Comparison of ENCODE assay signal across 8 cellular contexts in the genomic region with DNA sequence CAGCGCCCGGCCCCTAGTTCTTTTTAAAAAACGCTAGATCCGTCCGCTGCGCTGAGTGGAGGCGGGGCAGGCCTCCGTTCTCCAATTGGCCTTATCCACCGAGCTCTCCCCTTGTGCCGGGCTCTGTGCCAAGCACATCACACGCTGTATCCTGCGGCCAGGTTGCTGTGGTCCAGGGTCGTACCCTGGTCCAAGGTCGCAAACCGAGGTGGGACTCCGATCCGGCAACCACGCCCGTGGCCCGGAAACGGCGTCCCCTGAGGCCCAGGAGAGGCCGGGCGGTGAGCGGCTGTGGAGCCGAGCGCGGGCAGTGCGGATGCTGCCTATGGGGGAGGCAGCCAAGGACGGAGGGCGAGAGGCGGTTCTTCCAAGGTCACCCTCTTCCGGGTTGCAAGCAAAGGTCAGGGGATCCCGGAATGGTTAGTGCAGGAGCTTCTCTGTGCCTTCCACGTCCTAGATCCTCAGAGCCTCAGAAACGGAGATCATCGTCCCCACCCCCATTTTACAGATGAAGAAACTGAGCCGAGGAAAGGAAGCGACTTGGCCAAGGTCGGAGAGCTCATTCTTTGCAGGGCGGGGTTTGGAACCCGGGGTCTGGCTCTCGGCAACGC.
A peak's percentile ranks its signal among the peaks of the same experiment; 100 is the strongest.
DNase-seq lines count a peak whose midpoint lies in the region; ATAC-seq, FAIRE-seq and TF ChIP-seq lines count a peak whose summit lies in the region.

No MANE protein-coding gene starts in this region.

- no peaks in the 10 kb centered on the region; the same call in 1 of the 2 replicates for H3K4me1 ChIP-seq in ES-I3 (ENCODE audit: insufficient read depth, low read length)
- H3K4me1 ChIP-seq in left ventricle myocardium inferior: peaks cover 14% of the 10 kb centered on the region
- H3K4me1 ChIP-seq in small intestine (ENCODE audit: control insufficient read depth in 2 of 2, insufficient read depth in 1 of 2, low read depth in 1 of 2, low read length in 1 of 2): peaks cover 0 to 2% of the 10 kb centered on the region in 2 donors

- 10 to 14% (median 13%) methylated on average over 44 of the region's 44 CpGs for WGBS in small intestine, 3 donors

- H3K36me3 Mint-ChIP-seq in HFFc6 (ENCODE audit: low read depth): no peaks in the 10 kb centered on the region
- H3K36me3 Mint-ChIP-seq in activated CD8-positive, alpha-beta T cell treated with anti-CD3 and anti-CD28 coated beads for 36 hours (ENCODE audit: low read depth): no peaks in the 10 kb centered on the region

- POLR2A ChIA-PET in activated CD8-positive, alpha-beta T cell treated with anti-CD3 and anti-CD28 coated beads for 36 hours (lab: Charles Lee): interaction anchor here (0.6 to 2.5 kb wide), 5 partner anchors 11 to 515 kb away, joined by 3 to 12 read pairs (median 3); no protein-coding TSS in a partner anchor

- CTCF ChIA-PET in activated CD8-positive, alpha-beta T cell treated with anti-CD3 and anti-CD28 coated beads for 36 hours (lab: Charles Lee): interaction anchor here (0.7 to 6.2 kb wide), 6 partner anchors 10 to 395 kb away, joined by 3 to 37 read pairs (median 4); no protein-coding TSS in a partner anchor

- H3K9me3 Mint-ChIP-seq in HFFc6: no peaks in the 10 kb centered on the region; the same call in 1 of the 2 replicates
- H3K9me3 Mint-ChIP-seq in activated CD8-positive, alpha-beta T cell treated with anti-CD3 and anti-CD28 coated beads for 36 hours: no peaks in the 10 kb centered on the region

- TF ChIP-seq CTCF in HFFc6 (IDR thresholded peaks at IDR 0.05) (no peak), left ventricle myocardium inferior (IDR thresholded peaks at IDR 0.05; ENCODE audit: borderline replicate concordance) (no peak)
- TF ChIP-seq CTCF in activated CD8-positive, alpha-beta T cell treated with anti-CD3 and anti-CD28 coated beads for 36 hours (IDR thresholded peaks at IDR 0.05): no peak

- DNase-seq in HFFc6: no peak
- DNase-seq in activated CD8-positive, alpha-beta T cell treated with anti-CD3 and anti-CD28 coated beads for 36 hours: peak; percentile 40
- DNase-seq in left ventricle myocardium inferior: peak; percentile 52
- DNase-seq in small intestine: peak; percentile 25
- DNase-seq in NOMO-1 (lab: John Stamatoyannopoulos, UW; ENCODE audit: unreplicated experiment in 2 of 2): no peak
- DNase-seq in HCEC 1CT: no peak
- DNase-seq in NK-92 (lab: John Stamatoyannopoulos, UW; ENCODE audit: unreplicated experiment): no peak

- FAIRE-seq in small intestine (lab: Jason Lieb, UNC): no peak

- peak overlapping the region; percentile 84 for H3K4me3 Mint-ChIP-seq in HFFc6
- H3K4me3 Mint-ChIP-seq in activated CD8-positive, alpha-beta T cell treated with anti-CD3 and anti-CD28 coated beads for 36 hours: peak overlapping the region; percentile 75

- H3K27ac Mint-ChIP-seq in HFFc6: peak overlapping the region; percentile 26; the same call in 1 of the 2 replicates
- peak overlapping the region; percentile 62 for H3K27ac Mint-ChIP-seq in activated CD8-positive, alpha-beta T cell treated with anti-CD3 and anti-CD28 coated beads for 36 hours

- H3K36me3 ChIP-seq in ES-I3 (ENCODE audit: insufficient read depth, low read length): no peaks in the 10 kb centered on the region
- no peaks in the 10 kb centered on the region for H3K36me3 ChIP-seq in left ventricle myocardium inferior
- H3K36me3 ChIP-seq in small intestine (ENCODE audit: control insufficient read depth in 2 of 2, insufficient read depth in 2 of 2, low read length in 2 of 2): no peaks in the 10 kb centered on the region

- H3K9me3 ChIP-seq in ES-I3 (ENCODE audit: control insufficient read depth, insufficient read depth, low read length) (no peaks in the 10 kb centered on the region), left ventricle myocardium inferior (replicated peaks) (no peaks in the 10 kb centered on the region), small intestine (ENCODE audit: control insufficient read depth, low read depth) (no peaks in the 10 kb centered on the region)

- H3K9ac ChIP-seq in ES-I3 (ENCODE audit: low read depth, low read length): peak overlapping the region; percentile 34; the same call in 1 of the 2 replicates

- ATAC-seq in activated CD8-positive, alpha-beta T cell treated with anti-CD3 and anti-CD28 coated beads for 36 hours: peak; percentile 50

- peaks cover 44% of the 10 kb centered on the region for H3K27me3 Mint-ChIP-seq in HFFc6 (ENCODE audit: insufficient read depth)
- peaks cover 4% of the 10 kb centered on the region for H3K27me3 Mint-ChIP-seq in activated CD8-positive, alpha-beta T cell treated with anti-CD3 and anti-CD28 coated beads for 36 hours

- intact Hi-C loops in activated CD8-positive, alpha-beta T cell treated with anti-CD3 and anti-CD28 coated beads for 36 hours (cut with micrococcal nuclease): no loop called here
- intact Hi-C loops in left ventricle myocardium inferior (cut with micrococcal nuclease): no loop called here

- H3K27ac ChIP-seq in left ventricle myocardium inferior (replicated peaks) (peak overlapping the region; percentile 6), small intestine (ENCODE audit: low read depth in 1 of 2, low read length in 1 of 2) (no peak overlapping the region)

- peak overlapping the region; percentile 61 for H3K4me3 ChIP-seq in left ventricle myocardium inferior
- H3K4me3 ChIP-seq in small intestine (ENCODE audit: low read depth in 1 of 2, low read length in 2 of 2): peak overlapping the region; percentile 24 to 49

- peaks cover 24% of the 10 kb centered on the region for H3K4me1 Mint-ChIP-seq in HFFc6 (ENCODE audit: low read depth)
- peaks cover 46% of the 10 kb centered on the region for H3K4me1 Mint-ChIP-seq in activated CD8-positive, alpha-beta T cell treated with anti-CD3 and anti-CD28 coated beads for 36 hours (ENCODE audit: low read depth)

- peaks cover 59% of the 10 kb centered on the region for H3K27me3 ChIP-seq in left ventricle myocardium inferior (ENCODE audit: low read depth)
- peaks cover 0 to 2% of the 10 kb centered on the region in 2 donors for H3K27me3 ChIP-seq in small intestine (ENCODE audit: control insufficient read depth in 2 of 2, insufficient read depth in 2 of 2, low read length in 2 of 2)

Comparison
In these comparisons a context has a peak if more than half of its experiments do, and no peak if none do; other contexts are left out.
1. DNase-seq: peak in activated CD8-positive, alpha-beta T cell treated with anti-CD3 and anti-CD28 coated beads for 36 hours (single experiment), left ventricle myocardium inferior (single experiment) and small intestine (single experiment); none in HFFc6 (single experiment), NOMO-1 (0 of 2), HCEC 1CT (single experiment) and NK-92 (single experiment).